3 cellular contexts compared by ENCODE assay signal in genomic region chr6:53669592-53669991, GRCh38.
A peak's percentile ranks its signal among the peaks of the same experiment; 100 is the strongest.
TF ChIP-seq lines count a peak whose summit lies in the region.

No MANE protein-coding gene starts in this region.

TF ChIP-seq in HEK293, 187 proteins besides CTCF, POLR2A, EP300 and RAD21:
- TF ChIP-seq ZNF335 (tag by site-specific recombination; conservative IDR thresholded peaks at IDR 0.05), result no peak
- peak; percentile 53; the same call in 1 of the 2 replicates for TF ChIP-seq HOXC10 (CRISPR knock-in tag; IDR thresholded peaks at IDR 0.05)
- no peak for TF ChIP-seq ZFP41 (tag by site-specific recombination; IDR thresholded peaks at IDR 0.05; ENCODE audit: borderline replicate concordance)

TF ChIP-seq in IMR-90, 13 proteins besides CTCF, POLR2A, EP300 and RAD21:
- TF ChIP-seq MAFK (IDR thresholded peaks at IDR 0.05; ENCODE audit: low read depth, low read length) (no peak), USF2 (IDR thresholded peaks at IDR 0.05; ENCODE audit: low read depth, low read length) (no peak), CEBPB (IDR thresholded peaks at IDR 0.05; ENCODE audit: low read depth, low read length) (no peak), CHD1 (IDR thresholded peaks at IDR 0.05; ENCODE audit: low read depth, low read length) (no peak), ELK1 (IDR thresholded peaks at IDR 0.05; ENCODE audit: borderline replicate concordance, low read depth, low read length) (no peak), BHLHE40 (IDR thresholded peaks at IDR 0.05; ENCODE audit: low read depth, low read length) (no peak), RFX5 (IDR thresholded peaks at IDR 0.05; ENCODE audit: low read depth, low read length) (no peak), SMC3 (IDR thresholded peaks at IDR 0.05; ENCODE audit: low read depth, low read length) (no peak), NFE2L2 (IDR thresholded peaks at IDR 0.05; ENCODE audit: low read depth, low read length) (no peak), FOS (IDR thresholded peaks at IDR 0.05; ENCODE audit: low read depth, low read length) (no peak), MAZ (IDR thresholded peaks at IDR 0.05; ENCODE audit: borderline replicate concordance, low read depth, low read length) (no peak), RCOR1 (IDR thresholded peaks at IDR 0.05; ENCODE audit: insufficient replicate concordance, low read length) (no peak), MXI1 (IDR thresholded peaks at IDR 0.05; ENCODE audit: borderline replicate concordance, low read depth, low read length) (no peak)

TF ChIP-seq in H1, 55 proteins besides CTCF, POLR2A, EP300 and RAD21:
- no peak for TF ChIP-seq SP1 (IDR thresholded peaks at IDR 0.05; ENCODE audit: low read depth, low read length)
- no peak for TF ChIP-seq ASH2L (IDR thresholded peaks at IDR 0.05; ENCODE audit: low read length)
- no peak for TF ChIP-seq NRF1 (IDR thresholded peaks at IDR 0.05; ENCODE audit: low read depth, low read length)
